In the genomic region with DNA sequence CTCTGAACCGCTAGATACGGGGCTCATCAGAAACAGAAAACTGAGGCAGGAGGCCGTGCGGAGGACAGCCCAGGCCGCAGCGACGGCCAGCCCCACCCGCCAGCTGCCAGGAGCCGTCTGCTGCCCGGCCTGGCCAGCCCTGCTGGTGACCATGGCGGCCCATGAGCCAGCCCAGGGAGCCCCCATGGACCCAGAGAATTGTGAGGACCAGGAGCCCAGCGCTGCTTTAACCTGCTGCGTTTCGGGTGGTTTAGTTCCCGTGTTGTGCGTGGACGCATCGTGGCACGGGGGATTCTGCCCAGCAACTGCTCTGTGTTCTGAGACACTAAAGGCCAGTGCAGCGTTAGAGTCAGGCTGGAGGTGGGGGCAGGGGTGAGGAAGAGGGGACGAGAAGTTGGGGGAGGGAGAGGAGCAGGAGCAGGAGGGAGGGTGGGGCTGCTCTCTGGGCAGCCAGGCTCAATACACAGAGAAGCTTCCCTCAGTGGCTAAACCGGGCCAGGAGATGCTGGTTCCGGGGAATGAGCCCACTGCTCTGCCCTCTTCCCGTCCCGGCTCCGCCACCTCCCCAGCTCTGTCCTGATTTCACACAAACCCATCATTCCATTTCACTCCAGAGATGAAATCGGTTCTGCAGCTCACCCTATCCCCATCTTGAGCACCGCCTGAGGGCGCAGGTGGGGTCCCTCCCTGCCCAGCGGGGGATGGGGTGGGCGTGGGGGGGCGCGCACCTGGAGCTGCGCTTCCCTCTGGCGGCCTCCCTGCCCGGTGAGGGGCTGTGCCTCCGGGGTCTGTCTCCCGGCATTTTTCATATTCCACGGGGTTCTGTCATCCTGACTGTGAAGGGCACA, we compare ENCODE assay signal across 9 cellular contexts. TPM values are rescaled to one million over a fixed set of nuclear protein-coding genes. Genes with fewer than 3 reads are reported as not detected.
DNase-seq lines count a peak whose midpoint lies in the region; ATAC-seq and TF ChIP-seq lines count a peak whose summit lies in the region.
"Had no signal": no experiment of that assay in that cellular context is flagged by ENCODE, and none has a peak within 500 bp of the region (broad histone marks: within the 10 kb centered on the region; RNA-seq: fewer than 3 reads in every experiment).

No MANE protein-coding gene starts in this region.

- no peaks in the 10 kb centered on the region for H3F3A ChIP-seq in Loucy (ENCODE audit: low read depth)

- H3K36me3 ChIP-seq in Loucy (ENCODE audit: insufficient read depth, low read length), result no peaks in the 10 kb centered on the region

- H3K27me3 Mint-ChIP-seq in naive thymus-derived CD8-positive, alpha-beta T cell, result no peaks in the 10 kb centered on the region

- POLR2A ChIA-PET in naive thymus-derived CD8-positive, alpha-beta T cell (lab: Charles Lee), result interaction anchor here (1.0 to 3.4 kb wide), 6 partner anchors 10 to 300 kb away, joined by 5 to 26 read pairs (median 16); no protein-coding TSS in a partner anchor

- H3K9ac ChIP-seq in Loucy (ENCODE audit: low read depth, low read length, poor library complexity, severe bottlenecking), result peak overlapping the region; percentile 62

- peak in 1 of 2 donors; percentile 0 for ATAC-seq in naive thymus-derived CD8-positive, alpha-beta T cell

- no peaks in the 10 kb centered on the region for H3K9me2 ChIP-seq in Loucy (replicated peaks; ENCODE audit: low read depth, low read length)

- no peaks in the 10 kb centered on the region for H3K9me3 ChIP-seq in Loucy (ENCODE audit: insufficient read depth, low read depth, low read length)

- TF ChIP-seq CTCF in AG10803 (conservative IDR thresholded peaks at IDR 0.05; ENCODE audit: low read length) (no peak), Loucy (conservative IDR thresholded peaks at IDR 0.05; ENCODE audit: low read length) (0 out of 2 replicates have a peak, but pooled peaks have one; percentile 15), coronary artery (IDR thresholded peaks at IDR 0.05) (no peak)

- peaks cover 40% of the 10 kb centered on the region for H3K4me1 ChIP-seq in Loucy (ENCODE audit: insufficient read depth, low read length, poor library complexity, severe bottlenecking)

- DNase-seq in AG10803 (ENCODE audit: low read depth) (no peak), coronary artery (ENCODE audit: low spot score) (no peak), posterior vena cava (ENCODE audit: low spot score) (no peak), T1000 (lab: John Stamatoyannopoulos, UW) (no peak), ACHN (no peak), hepatic stellate cell (ENCODE audit: low spot score) (no peak)
- DNase-seq in naive thymus-derived CD8-positive, alpha-beta T cell, result peak in 3 of 10 donors; percentile 21 to 30 (median 24)
- DNase-seq: NCI-H1092 had no signal

- H3K79me2 ChIP-seq in Loucy (ENCODE audit: insufficient read depth, low read length), result no peaks in the 10 kb centered on the region

- peaks cover 0 to 21% (median 6%) of the 10 kb centered on the region in 9 donors for H3K9me3 Mint-ChIP-seq in naive thymus-derived CD8-positive, alpha-beta T cell

- intact Hi-C loops in posterior vena cava (cut with DNase I), result no loop called here

- peak overlapping the region; percentile 66; the same call in 1 of the 2 replicates for H2AFZ ChIP-seq in Loucy (ENCODE audit: low read length)

- H3K4me3 Mint-ChIP-seq in naive thymus-derived CD8-positive, alpha-beta T cell, result peak overlapping the region; percentile 89 to 98 (median 95)

- peak overlapping the region; percentile 21 to 87 for H3K27ac ChIP-seq in coronary artery

- H3K4me3 ChIP-seq in AG10803 (ENCODE audit: low read length) (peak overlapping the region; percentile 65), Loucy (ENCODE audit: low read length, poor library complexity, severe bottlenecking) (peak overlapping the region; percentile 76), coronary artery (peak overlapping the region; percentile 80)

- H3K27me3 ChIP-seq in Loucy (ENCODE audit: insufficient read depth, low read length, poor library complexity, severe bottlenecking), result no peaks in the 10 kb centered on the region

- peak overlapping the region; percentile 90 for H3K4me2 ChIP-seq in Loucy (ENCODE audit: low read depth, low read length, poor library complexity, severe bottlenecking)

- H3K27ac Mint-ChIP-seq in naive thymus-derived CD8-positive, alpha-beta T cell, result peak overlapping the region; percentile 76 to 98 (median 96)

- peaks cover 1 to 5% (median 2%) of the 10 kb centered on the region in 3 donors for H3K36me3 Mint-ChIP-seq in naive thymus-derived CD8-positive, alpha-beta T cell

- no peaks in the 10 kb centered on the region for H4K20me1 ChIP-seq in Loucy (ENCODE audit: insufficient read depth, low read length, poor library complexity, severe bottlenecking)

- in situ Hi-C loops in ACHN (cut with HindIII; ENCODE audit: low pct_ligation_motif_present, low pct_unique_long_range_greater_than_20kb, low sequenced_read_pairs), result no loop called here

- H3K4me1 Mint-ChIP-seq in naive thymus-derived CD8-positive, alpha-beta T cell, result peaks cover 14 to 63% (median 57%) of the 10 kb centered on the region in 4 donors

RNA-seq across cellular contexts. Expression of gene NOC4L, which starts 44.4 kb away (rescaled TPM):
- 10 to 100 TPM; 21.8 to 23.5 TPM for total RNA-seq in naive thymus-derived CD8-positive, alpha-beta T cell
- 10 to 100 TPM; 20.0 to 31.2 (median 23.7) TPM for polyA plus RNA-seq in naive thymus-derived CD8-positive, alpha-beta T cell
- 10 to 100 TPM; 11.2 to 13.6 TPM for total RNA-seq in posterior vena cava

RNA-seq across cellular contexts. Expression of gene DDX51, which starts 44.6 kb away (rescaled TPM):
- 10 to 100 TPM; 55.7 to 57.9 TPM for total RNA-seq in naive thymus-derived CD8-positive, alpha-beta T cell
- 10 to 100 TPM in 1 of 3 donors, 1 to 10 TPM in 2; 7.4 to 20.9 (median 7.8) TPM for polyA plus RNA-seq in naive thymus-derived CD8-positive, alpha-beta T cell
- total RNA-seq in posterior vena cava, result 10 to 100 TPM in 1 of 2 donors, 1 to 10 TPM in 1; 9.7 to 10.2 TPM

Comparison
In these comparisons a context has a peak if more than half of its experiments do, and no peak if none do; other contexts are left out.
1. RNA of gene DDX51, which starts 44.6 kb away (total RNA-seq): 55.7 to 57.9 TPM in naive thymus-derived CD8-positive, alpha-beta T cell; 9.7 to 10.2 TPM in posterior vena cava; every median in the first group is over 4 times any median in the second.
2. Peak in every context shown above with its lines, with median percentiles within 50 percentile points of each other: H3K4me3 ChIP-seq.